11 cellular contexts compared by ENCODE assay signal in the genomic region with DNA sequence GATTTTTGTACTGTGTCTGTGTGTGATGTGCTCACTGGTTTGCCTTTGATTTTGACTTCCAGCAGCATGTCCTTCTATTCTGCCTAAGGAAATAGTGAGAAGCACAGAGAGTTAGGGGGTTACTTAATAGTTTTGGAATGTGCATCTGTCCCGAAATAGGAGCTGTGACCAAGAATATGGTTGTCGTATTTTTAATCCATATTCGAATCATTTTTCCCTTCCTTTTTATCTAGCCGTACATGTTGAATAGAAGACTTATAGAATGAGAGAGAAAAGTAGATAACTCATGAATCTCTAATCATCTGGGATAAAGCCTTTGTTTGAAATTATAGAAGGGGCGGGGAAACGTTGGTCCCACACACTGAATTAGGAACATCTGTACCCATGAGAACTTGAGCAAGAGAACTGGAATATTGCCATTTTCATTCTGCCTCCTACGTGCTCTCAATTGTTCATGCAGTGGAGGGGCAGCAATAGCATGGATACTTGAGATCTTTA. TPM values are rescaled to one million over a fixed set of nuclear protein-coding genes. Genes with fewer than 3 reads are reported as not detected.
DNase-seq lines count a peak whose midpoint lies in the region; ATAC-seq and TF ChIP-seq lines count a peak whose summit lies in the region.
"Had no signal": no experiment of that assay in that cellular context is flagged by ENCODE, and none has a peak within 500 bp of the region (broad histone marks: within the 10 kb centered on the region; RNA-seq: fewer than 3 reads in every experiment).

No MANE protein-coding gene starts in this region.

- peaks cover 8% of the 10 kb centered on the region for H3K36me3 Mint-ChIP-seq in activated naive CD8-positive, alpha-beta T cell
- H3K36me3 Mint-ChIP-seq in activated naive CD8-positive, alpha-beta T cell treated with anti-CD3 and anti-CD28 coated beads, Interleukin-2, amount 50 U/mL, for 24 hours (ENCODE audit: low read depth): peaks cover 9% of the 10 kb centered on the region

- no peaks in the 10 kb centered on the region for H3K9me3 Mint-ChIP-seq in activated naive CD8-positive, alpha-beta T cell (ENCODE audit: low read depth)
- no peaks in the 10 kb centered on the region for H3K9me3 Mint-ChIP-seq in activated naive CD8-positive, alpha-beta T cell treated with anti-CD3 and anti-CD28 coated beads, Interleukin-2, amount 50 U/mL, for 24 hours

- peaks cover 63% of the 10 kb centered on the region for H3K4me1 Mint-ChIP-seq in activated naive CD8-positive, alpha-beta T cell (ENCODE audit: low read depth)
- peaks cover 59% of the 10 kb centered on the region for H3K4me1 Mint-ChIP-seq in activated naive CD8-positive, alpha-beta T cell treated with anti-CD3 and anti-CD28 coated beads, Interleukin-2, amount 50 U/mL, for 24 hours

- ATAC-seq in activated naive CD8-positive, alpha-beta T cell treated with anti-CD3 and anti-CD28 coated beads, Interleukin-2, amount 50 U/mL, for 24 hours: no peak
- ATAC-seq: activated CD4-positive, CD25-positive, alpha-beta regulatory T cell treated with anti-CD3 and anti-CD28 coated beads, Interleukin-2, amount 50 U/mL, for 24 hours had no signal

- no peak overlapping the region for H3K4me3 Mint-ChIP-seq in activated naive CD8-positive, alpha-beta T cell
- H3K4me3 Mint-ChIP-seq in activated naive CD8-positive, alpha-beta T cell treated with anti-CD3 and anti-CD28 coated beads, Interleukin-2, amount 50 U/mL, for 24 hours: no peak overlapping the region

- H3K27me3 ChIP-seq in dorsolateral prefrontal cortex: no peaks in the 10 kb centered on the region
- H3K27me3 ChIP-seq in uterus: no peaks in the 10 kb centered on the region
- H3K27me3 ChIP-seq: BLaER1 treated with 17β-estradiol and CSF1 and Interleukin-3, amounts not matched to agents 10 nM and 100 nM had no signal

- TF ChIP-seq POLR2A in uterus (IDR thresholded peaks at IDR 0.05): no peak

- H3K27ac ChIP-seq in dorsolateral prefrontal cortex: peak overlapping the region in 57 of 59 donors; percentile 12 to 92 (median 82)
- H3K27ac ChIP-seq in uterus: peak overlapping the region; percentile 65 to 66

- intact Hi-C loops in dorsolateral prefrontal cortex (cut with DNase I) (no loop called here), uterus (cut with DNase I; ENCODE audit: low total_unique reads) (no loop called here)

- peak overlapping the region; percentile 7 for H3K27ac Mint-ChIP-seq in activated naive CD8-positive, alpha-beta T cell
- H3K27ac Mint-ChIP-seq in activated naive CD8-positive, alpha-beta T cell treated with anti-CD3 and anti-CD28 coated beads, Interleukin-2, amount 50 U/mL, for 24 hours: no peak overlapping the region

- H3K4me3 ChIP-seq in dorsolateral prefrontal cortex (peak overlapping the region in 9 of 59 donors; percentile 1 to 21 (median 11)), uterus (no peak overlapping the region)
- H3K4me3 ChIP-seq: BLaER1 treated with 17β-estradiol and CSF1 and Interleukin-3, amounts not matched to agents 10 nM and 100 nM had no signal

- no peak for TF ChIP-seq CTCF in dorsolateral prefrontal cortex (IDR thresholded peaks at IDR 0.05 in 54 of 56, conservative IDR thresholded peaks at IDR 0.05 in 2 of 56; ENCODE audit: low read depth in 1 of 56, partially characterized antibody in 56 of 56)
- TF ChIP-seq CTCF in uterus (IDR thresholded peaks at IDR 0.05): no peak

- no peak for DNase-seq in activated naive CD8-positive, alpha-beta T cell treated with anti-CD3 and anti-CD28 coated beads, Interleukin-2, amount 50 U/mL, for 24 hours
- DNase-seq in dorsolateral prefrontal cortex (peak in 1 of 10 donors; percentile 51), myocyte (ENCODE audit: low read depth) (peak; percentile 92), uterus (peak in 1 of 2 donors; percentile 33), NCI-H1105 (lab: John Stamatoyannopoulos, UW) (no peak), H4 (ENCODE audit: low spot score) (no peak)
- DNase-seq in NK-92 treated with Interleukin-12 subunit alpha and Interleukin-12 subunit beta, amount 100 ng/mL, for 24 hours (lab: John Stamatoyannopoulos, UW): no peak
- DNase-seq: NCI-H748 treated with DMSO at 0.1 percent for 48 hours had no signal

- H3K27me3 Mint-ChIP-seq in activated naive CD8-positive, alpha-beta T cell: no peaks in the 10 kb centered on the region
- no peaks in the 10 kb centered on the region for H3K27me3 Mint-ChIP-seq in activated naive CD8-positive, alpha-beta T cell treated with anti-CD3 and anti-CD28 coated beads, Interleukin-2, amount 50 U/mL, for 24 hours

- H3K36me3 ChIP-seq in uterus: no peaks in the 10 kb centered on the region

- peaks cover 8 to 16% of the 10 kb centered on the region in 2 donors for H3K4me1 ChIP-seq in uterus

- H3K9me3 ChIP-seq in uterus: no peaks in the 10 kb centered on the region
- H3K9me3 ChIP-seq: BLaER1 treated with 17β-estradiol and CSF1 and Interleukin-3, amounts not matched to agents 10 nM and 100 nM had no signal

RNA-seq across cellular contexts. Expression of a gene that starts 23.6 kb away (rescaled TPM):
- total RNA-seq in dorsolateral prefrontal cortex: 100 to 1,000 TPM in 1 of 120 experiments, 10 to 100 TPM in 119; 33.6 to 101 (median 56.1) TPM
- 17.6 and 19.1 TPM in 2 replicates for total RNA-seq in myocyte
- polyA plus RNA-seq in myocyte (2012): 23.8 TPM
- total RNA-seq in uterus: 10 to 100 TPM; 18.4 to 89.4 (median 40.9) TPM
- total RNA-seq in H4 (2014; rRNA removed; shearing (Covaris generic)): 6.8 and 6.9 TPM in 2 replicates
